Comparison of ENCODE assay signal across 1 cellular context in the genomic region with DNA sequence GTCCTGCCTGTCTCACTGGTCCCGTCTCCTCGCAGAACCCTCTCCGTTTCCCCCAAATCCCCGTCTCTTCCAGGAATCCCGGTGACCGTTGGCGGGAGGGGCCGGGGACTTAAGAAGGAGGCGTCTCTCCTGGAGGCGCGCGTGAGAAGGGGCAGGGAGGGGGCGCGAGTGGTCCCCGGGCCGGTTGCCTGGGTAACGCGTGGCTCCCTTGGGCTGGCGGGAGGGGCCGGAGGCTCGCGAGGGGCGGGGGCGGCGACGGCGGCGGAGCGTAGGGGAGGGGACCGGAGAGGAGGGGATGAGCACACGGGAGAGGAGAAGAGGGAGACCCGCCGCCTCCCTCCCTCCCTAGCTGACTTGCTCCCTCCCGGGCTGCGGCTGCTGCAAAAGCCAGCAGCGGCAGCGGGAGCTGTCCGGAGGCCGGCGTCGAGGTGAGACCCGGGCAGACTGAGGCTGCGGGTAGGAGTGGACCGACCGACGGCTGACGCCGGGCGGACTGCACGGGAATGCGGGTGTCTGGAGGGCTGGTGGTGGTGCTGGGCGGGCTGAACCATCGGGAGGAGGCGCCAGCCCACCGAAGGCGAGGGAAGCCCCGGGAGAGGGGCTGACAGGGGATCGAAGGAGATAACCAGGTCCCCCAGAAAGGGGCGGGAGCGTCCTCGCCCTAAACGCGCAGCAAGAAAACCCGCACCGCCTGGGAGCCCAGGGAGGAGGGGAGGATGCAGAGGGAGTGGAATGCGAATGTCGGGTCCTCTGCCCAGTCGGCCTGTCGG.
TF ChIP-seq lines count a peak whose summit lies in the region.

A gene (plus strand): TSS at position 298 of the 770 bp plus-strand sequence. CDS start 862 bp downstream, outside the sequence.

TF ChIP-seq in HepG2, 621 proteins besides CTCF, POLR2A, EP300 and RAD21 (continued from another document and continues in another):
- TF ChIP-seq, protein P1, sequence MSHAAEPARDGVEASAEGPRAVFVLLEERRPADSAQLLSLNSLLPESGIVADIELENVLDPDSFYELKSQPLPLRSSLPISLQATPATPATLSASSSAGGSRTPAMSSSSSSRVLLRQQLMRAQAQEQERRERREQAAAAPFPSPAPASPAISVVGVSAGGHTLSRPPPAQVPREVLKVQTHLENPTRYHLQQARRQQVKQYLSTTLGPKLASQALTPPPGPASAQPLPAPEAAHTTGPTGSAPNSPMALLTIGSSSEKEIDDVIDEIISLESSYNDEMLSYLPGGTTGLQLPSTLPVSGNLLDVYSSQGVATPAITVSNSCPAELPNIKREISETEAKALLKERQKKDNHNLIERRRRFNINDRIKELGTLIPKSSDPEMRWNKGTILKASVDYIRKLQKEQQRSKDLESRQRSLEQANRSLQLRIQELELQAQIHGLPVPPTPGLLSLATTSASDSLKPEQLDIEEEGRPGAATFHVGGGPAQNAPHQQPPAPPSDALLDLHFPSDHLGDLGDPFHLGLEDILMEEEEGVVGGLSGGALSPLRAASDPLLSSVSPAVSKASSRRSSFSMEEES (CRISPR knock-in tag; IDR thresholded peaks at IDR 0.05): no peak
- TF ChIP-seq PTBP1 (IDR thresholded peaks at IDR 0.05; ENCODE audit: low read depth, low read length, poor library complexity, severe bottlenecking): no peak
- TF ChIP-seq, protein P2, sequence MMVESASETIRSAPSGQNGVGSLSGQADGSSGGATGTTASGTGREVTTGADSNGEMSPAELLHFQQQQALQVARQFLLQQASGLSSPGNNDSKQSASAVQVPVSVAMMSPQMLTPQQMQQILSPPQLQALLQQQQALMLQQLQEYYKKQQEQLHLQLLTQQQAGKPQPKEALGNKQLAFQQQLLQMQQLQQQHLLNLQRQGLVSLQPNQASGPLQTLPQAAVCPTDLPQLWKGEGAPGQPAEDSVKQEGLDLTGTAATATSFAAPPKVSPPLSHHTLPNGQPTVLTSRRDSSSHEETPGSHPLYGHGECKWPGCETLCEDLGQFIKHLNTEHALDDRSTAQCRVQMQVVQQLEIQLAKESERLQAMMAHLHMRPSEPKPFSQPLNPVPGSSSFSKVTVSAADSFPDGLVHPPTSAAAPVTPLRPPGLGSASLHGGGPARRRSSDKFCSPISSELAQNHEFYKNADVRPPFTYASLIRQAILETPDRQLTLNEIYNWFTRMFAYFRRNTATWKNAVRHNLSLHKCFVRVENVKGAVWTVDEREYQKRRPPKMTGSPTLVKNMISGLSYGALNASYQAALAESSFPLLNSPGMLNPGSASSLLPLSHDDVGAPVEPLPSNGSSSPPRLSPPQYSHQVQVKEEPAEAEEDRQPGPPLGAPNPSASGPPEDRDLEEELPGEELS (CRISPR knock-in tag; IDR thresholded peaks at IDR 0.05): no peak
- TF ChIP-seq, protein P3, sequence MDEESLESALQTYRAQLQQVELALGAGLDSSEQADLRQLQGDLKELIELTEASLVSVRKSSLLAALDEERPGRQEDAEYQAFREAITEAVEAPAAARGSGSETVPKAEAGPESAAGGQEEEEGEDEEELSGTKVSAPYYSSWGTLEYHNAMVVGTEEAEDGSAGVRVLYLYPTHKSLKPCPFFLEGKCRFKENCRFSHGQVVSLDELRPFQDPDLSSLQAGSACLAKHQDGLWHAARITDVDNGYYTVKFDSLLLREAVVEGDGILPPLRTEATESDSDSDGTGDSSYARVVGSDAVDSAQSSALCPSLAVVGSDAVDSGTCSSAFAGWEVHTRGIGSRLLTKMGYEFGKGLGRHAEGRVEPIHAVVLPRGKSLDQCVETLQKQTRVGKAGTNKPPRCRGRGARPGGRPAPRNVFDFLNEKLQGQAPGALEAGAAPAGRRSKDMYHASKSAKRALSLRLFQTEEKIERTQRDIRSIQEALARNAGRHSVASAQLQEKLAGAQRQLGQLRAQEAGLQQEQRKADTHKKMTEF (CRISPR knock-in tag; IDR thresholded peaks at IDR 0.05): no peak
- peak; percentile 34; the same call in 1 of the 2 replicates for TF ChIP-seq ZNF616 (CRISPR knock-in tag; IDR thresholded peaks at IDR 0.05; ENCODE audit: low read depth)
- peak; percentile 68 for TF ChIP-seq KDM2A (CRISPR knock-in tag; IDR thresholded peaks at IDR 0.05; ENCODE audit: borderline replicate concordance, low read depth)
- 0 out of 2 replicates have a peak, but pooled peaks have one; percentile 22 for TF ChIP-seq ERF (CRISPR knock-in tag; IDR thresholded peaks at IDR 0.05)
- no peak for TF ChIP-seq NPAS2 (CRISPR knock-in tag; IDR thresholded peaks at IDR 0.05; ENCODE audit: borderline replicate concordance)
- TF ChIP-seq, protein P4, sequence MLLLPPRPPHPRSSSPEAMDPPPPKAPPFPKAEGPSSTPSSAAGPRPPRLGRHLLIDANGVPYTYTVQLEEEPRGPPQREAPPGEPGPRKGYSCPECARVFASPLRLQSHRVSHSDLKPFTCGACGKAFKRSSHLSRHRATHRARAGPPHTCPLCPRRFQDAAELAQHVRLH (CRISPR knock-in tag; IDR thresholded peaks at IDR 0.05; ENCODE audit: borderline replicate concordance, low read depth): peak; percentile 2; the same call in 1 of the 2 replicates
- TF ChIP-seq KAT8 (CRISPR knock-in tag; IDR thresholded peaks at IDR 0.05): no peak
- TF ChIP-seq ZNF256 (CRISPR knock-in tag; conservative IDR thresholded peaks at IDR 0.05): no peak
- no peak for TF ChIP-seq ZNF780A (CRISPR knock-in tag; IDR thresholded peaks at IDR 0.05)
- no peak for TF ChIP-seq KLF6 (CRISPR knock-in tag; IDR thresholded peaks at IDR 0.05)
- TF ChIP-seq SRSF9 (IDR thresholded peaks at IDR 0.05; ENCODE audit: borderline replicate concordance, insufficient read depth, low read depth, low read length, poor library complexity, severe bottlenecking): no peak
- TF ChIP-seq, protein P5, sequence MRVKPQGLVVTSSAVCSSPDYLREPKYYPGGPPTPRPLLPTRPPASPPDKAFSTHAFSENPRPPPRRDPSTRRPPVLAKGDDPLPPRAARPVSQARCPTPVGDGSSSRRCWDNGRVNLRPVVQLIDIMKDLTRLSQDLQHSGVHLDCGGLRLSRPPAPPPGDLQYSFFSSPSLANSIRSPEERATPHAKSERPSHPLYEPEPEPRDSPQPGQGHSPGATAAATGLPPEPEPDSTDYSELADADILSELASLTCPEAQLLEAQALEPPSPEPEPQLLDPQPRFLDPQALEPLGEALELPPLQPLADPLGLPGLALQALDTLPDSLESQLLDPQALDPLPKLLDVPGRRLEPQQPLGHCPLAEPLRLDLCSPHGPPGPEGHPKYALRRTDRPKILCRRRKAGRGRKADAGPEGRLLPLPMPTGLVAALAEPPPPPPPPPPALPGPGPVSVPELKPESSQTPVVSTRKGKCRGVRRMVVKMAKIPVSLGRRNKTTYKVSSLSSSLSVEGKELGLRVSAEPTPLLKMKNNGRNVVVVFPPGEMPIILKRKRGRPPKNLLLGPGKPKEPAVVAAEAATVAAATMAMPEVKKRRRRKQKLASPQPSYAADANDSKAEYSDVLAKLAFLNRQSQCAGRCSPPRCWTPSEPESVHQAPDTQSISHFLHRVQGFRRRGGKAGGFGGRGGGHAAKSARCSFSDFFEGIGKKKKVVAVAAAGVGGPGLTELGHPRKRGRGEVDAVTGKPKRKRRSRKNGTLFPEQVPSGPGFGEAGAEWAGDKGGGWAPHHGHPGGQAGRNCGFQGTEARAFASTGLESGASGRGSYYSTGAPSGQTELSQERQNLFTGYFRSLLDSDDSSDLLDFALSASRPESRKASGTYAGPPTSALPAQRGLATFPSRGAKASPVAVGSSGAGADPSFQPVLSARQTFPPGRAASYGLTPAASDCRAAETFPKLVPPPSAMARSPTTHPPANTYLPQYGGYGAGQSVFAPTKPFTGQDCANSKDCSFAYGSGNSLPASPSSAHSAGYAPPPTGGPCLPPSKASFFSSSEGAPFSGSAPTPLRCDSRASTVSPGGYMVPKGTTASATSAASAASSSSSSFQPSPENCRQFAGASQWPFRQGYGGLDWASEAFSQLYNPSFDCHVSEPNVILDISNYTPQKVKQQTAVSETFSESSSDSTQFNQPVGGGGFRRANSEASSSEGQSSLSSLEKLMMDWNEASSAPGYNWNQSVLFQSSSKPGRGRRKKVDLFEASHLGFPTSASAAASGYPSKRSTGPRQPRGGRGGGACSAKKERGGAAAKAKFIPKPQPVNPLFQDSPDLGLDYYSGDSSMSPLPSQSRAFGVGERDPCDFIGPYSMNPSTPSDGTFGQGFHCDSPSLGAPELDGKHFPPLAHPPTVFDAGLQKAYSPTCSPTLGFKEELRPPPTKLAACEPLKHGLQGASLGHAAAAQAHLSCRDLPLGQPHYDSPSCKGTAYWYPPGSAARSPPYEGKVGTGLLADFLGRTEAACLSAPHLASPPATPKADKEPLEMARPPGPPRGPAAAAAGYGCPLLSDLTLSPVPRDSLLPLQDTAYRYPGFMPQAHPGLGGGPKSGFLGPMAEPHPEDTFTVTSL (CRISPR knock-in tag; IDR thresholded peaks at IDR 0.05; ENCODE audit: borderline replicate concordance): 0 out of 2 replicates have a peak, but pooled peaks have one; percentile 1
- TF ChIP-seq SOX6 (IDR thresholded peaks at IDR 0.05): no peak
- peak; percentile 38; the same call in 1 of the 2 replicates for TF ChIP-seq SOX6 (CRISPR knock-in tag; IDR thresholded peaks at IDR 0.05)
- TF ChIP-seq, protein P6, sequence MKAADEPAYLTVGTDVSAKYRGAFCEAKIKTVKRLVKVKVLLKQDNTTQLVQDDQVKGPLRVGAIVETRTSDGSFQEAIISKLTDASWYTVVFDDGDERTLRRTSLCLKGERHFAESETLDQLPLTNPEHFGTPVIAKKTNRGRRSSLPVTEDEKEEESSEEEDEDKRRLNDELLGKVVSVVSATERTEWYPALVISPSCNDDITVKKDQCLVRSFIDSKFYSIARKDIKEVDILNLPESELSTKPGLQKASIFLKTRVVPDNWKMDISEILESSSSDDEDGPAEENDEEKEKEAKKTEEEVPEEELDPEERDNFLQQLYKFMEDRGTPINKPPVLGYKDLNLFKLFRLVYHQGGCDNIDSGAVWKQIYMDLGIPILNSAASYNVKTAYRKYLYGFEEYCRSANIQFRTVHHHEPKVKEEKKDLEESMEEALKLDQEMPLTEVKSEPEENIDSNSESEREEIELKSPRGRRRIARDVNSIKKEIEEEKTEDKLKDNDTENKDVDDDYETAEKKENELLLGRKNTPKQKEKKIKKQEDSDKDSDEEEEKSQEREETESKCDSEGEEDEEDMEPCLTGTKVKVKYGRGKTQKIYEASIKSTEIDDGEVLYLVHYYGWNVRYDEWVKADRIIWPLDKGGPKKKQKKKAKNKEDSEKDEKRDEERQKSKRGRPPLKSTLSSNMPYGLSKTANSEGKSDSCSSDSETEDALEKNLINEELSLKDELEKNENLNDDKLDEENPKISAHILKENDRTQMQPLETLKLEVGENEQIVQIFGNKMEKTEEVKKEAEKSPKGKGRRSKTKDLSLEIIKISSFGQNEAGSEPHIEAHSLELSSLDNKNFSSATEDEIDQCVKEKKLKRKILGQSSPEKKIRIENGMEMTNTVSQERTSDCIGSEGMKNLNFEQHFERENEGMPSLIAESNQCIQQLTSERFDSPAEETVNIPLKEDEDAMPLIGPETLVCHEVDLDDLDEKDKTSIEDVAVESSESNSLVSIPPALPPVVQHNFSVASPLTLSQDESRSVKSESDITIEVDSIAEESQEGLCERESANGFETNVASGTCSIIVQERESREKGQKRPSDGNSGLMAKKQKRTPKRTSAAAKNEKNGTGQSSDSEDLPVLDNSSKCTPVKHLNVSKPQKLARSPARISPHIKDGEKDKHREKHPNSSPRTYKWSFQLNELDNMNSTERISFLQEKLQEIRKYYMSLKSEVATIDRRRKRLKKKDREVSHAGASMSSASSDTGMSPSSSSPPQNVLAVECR (CRISPR knock-in tag; IDR thresholded peaks at IDR 0.05; ENCODE audit: borderline replicate concordance): peak; percentile 29; the same call in 1 of the 2 replicates
- no peak for TF ChIP-seq HDAC2 (CRISPR knock-in tag; IDR thresholded peaks at IDR 0.05)
- TF ChIP-seq, protein P7, sequence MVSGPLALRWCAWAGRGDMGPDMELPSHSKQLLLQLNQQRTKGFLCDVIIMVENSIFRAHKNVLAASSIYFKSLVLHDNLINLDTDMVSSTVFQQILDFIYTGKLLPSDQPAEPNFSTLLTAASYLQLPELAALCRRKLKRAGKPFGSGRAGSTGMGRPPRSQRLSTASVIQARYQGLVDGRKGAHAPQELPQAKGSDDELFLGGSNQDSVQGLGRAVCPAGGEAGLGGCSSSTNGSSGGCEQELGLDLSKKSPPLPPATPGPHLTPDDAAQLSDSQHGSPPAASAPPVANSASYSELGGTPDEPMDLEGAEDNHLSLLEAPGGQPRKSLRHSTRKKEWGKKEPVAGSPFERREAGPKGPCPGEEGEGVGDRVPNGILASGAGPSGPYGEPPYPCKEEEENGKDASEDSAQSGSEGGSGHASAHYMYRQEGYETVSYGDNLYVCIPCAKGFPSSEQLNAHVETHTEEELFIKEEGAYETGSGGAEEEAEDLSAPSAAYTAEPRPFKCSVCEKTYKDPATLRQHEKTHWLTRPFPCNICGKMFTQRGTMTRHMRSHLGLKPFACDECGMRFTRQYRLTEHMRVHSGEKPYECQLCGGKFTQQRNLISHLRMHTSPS (CRISPR knock-in tag; IDR thresholded peaks at IDR 0.05; ENCODE audit: low read depth): no peak
- TF ChIP-seq, protein P8, sequence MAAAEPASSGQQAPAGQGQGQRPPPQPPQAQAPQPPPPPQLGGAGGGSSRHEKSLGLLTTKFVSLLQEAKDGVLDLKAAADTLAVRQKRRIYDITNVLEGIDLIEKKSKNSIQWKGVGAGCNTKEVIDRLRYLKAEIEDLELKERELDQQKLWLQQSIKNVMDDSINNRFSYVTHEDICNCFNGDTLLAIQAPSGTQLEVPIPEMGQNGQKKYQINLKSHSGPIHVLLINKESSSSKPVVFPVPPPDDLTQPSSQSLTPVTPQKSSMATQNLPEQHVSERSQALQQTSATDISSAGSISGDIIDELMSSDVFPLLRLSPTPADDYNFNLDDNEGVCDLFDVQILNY (CRISPR knock-in tag; conservative IDR thresholded peaks at IDR 0.05): 0 out of 2 replicates have a peak, but pooled peaks have one; percentile 16
- TF ChIP-seq RXRA (CRISPR knock-in tag; IDR thresholded peaks at IDR 0.05): 0 out of 2 replicates have a peak, but pooled peaks have one; percentile 22
- TF ChIP-seq MATR3 (CRISPR knock-in tag; IDR thresholded peaks at IDR 0.05): no peak
- TF ChIP-seq ZNF24 (IDR thresholded peaks at IDR 0.05): no peak
- TF ChIP-seq SAP130 (CRISPR knock-in tag; IDR thresholded peaks at IDR 0.05; ENCODE audit: low read depth): peak; percentile 54; the same call in 1 of the 2 replicates
- TF ChIP-seq ZNF558 (CRISPR knock-in tag; IDR thresholded peaks at IDR 0.05; ENCODE audit: borderline replicate concordance): no peak
- TF ChIP-seq, protein P9, sequence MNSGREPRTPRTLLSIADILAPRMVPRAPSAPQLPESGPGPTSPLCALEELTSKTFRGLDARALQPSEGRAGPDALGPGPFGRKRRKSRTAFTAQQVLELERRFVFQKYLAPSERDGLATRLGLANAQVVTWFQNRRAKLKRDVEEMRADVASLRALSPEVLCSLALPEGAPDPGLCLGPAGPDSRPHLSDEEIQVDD (CRISPR knock-in tag; IDR thresholded peaks at IDR 0.05; ENCODE audit: borderline replicate concordance): no peak
- TF ChIP-seq ZNF496 (CRISPR knock-in tag; IDR thresholded peaks at IDR 0.05; ENCODE audit: insufficient replicate concordance): no peak
- 0 out of 2 replicates have a peak, but pooled peaks have one; percentile 30 for TF ChIP-seq ZNF33B (CRISPR knock-in tag; IDR thresholded peaks at IDR 0.05)
- peak; percentile 8 for TF ChIP-seq HDAC1 (CRISPR knock-in tag; IDR thresholded peaks at IDR 0.05)
- 0 out of 2 replicates have a peak, but pooled peaks have one; percentile 23 for TF ChIP-seq ZNF263 (CRISPR knock-in tag; IDR thresholded peaks at IDR 0.05)
- no peak for TF ChIP-seq HES4 (CRISPR knock-in tag; IDR thresholded peaks at IDR 0.05; ENCODE audit: borderline replicate concordance)
- no peak for TF ChIP-seq GLI4 (CRISPR knock-in tag; IDR thresholded peaks at IDR 0.05; ENCODE audit: borderline replicate concordance)
- no peak for TF ChIP-seq TMF1 (CRISPR knock-in tag; IDR thresholded peaks at IDR 0.05; ENCODE audit: low read depth)
- 0 out of 2 replicates have a peak, but pooled peaks have one; percentile 49 for TF ChIP-seq HOXA9 (CRISPR knock-in tag; IDR thresholded peaks at IDR 0.05; ENCODE audit: borderline replicate concordance)
